ENCODE assay signal across 20 cellular contexts in genomic region chr1:89884718-89885596, GRCh38.
DNase-seq lines count a peak whose midpoint lies in the region; ATAC-seq, FAIRE-seq and TF ChIP-seq lines count a peak whose summit lies in the region.
"Had no signal": no experiment of that assay in that cellular context is flagged by ENCODE, and none has a peak within 500 bp of the region (broad histone marks: within the 10 kb centered on the region; RNA-seq: fewer than 3 reads in every experiment).

No MANE protein-coding gene starts in this region.

- H3K9me3 Mint-ChIP-seq in WTC11, result peaks cover 12% of the 10 kb centered on the region

- no peaks in the 10 kb centered on the region for H4K20me1 ChIP-seq in smooth muscle cell (ENCODE audit: low read depth)

- peaks cover 21% of the 10 kb centered on the region for H3K36me3 Mint-ChIP-seq in WTC11

- H3K27me3 Mint-ChIP-seq in WTC11 (ENCODE audit: low read depth), result no peaks in the 10 kb centered on the region

- peaks cover 9% of the 10 kb centered on the region for H3K4me1 ChIP-seq in smooth muscle cell (ENCODE audit: low read depth)
- H3K4me1 ChIP-seq: BLaER1, tibial artery had no signal

- peak overlapping the region; percentile 42 for H3K27ac ChIP-seq in smooth muscle cell (ENCODE audit: low read depth)
- H3K27ac ChIP-seq: BLaER1, esophagus squamous epithelium, ovary, tibial artery had no signal

- ATAC-seq in WTC11, result no peak
- ATAC-seq: left colon had no signal

- FAIRE-seq in GM19239 (lab: Jason Lieb, UNC), result no peak

- intact Hi-C loops in posterior vena cava (cut with DNase I) (no loop called here), lower leg skin (cut with DNase I; ENCODE audit: low total_unique reads) (no loop called here)

- H3K9ac ChIP-seq in smooth muscle cell (ENCODE audit: low read depth), result no peak overlapping the region
- H3K9ac ChIP-seq: BLaER1 had no signal

- peaks cover 4% of the 10 kb centered on the region for H3K79me2 ChIP-seq in smooth muscle cell (ENCODE audit: low read depth)

- H3K4me3 ChIP-seq in fibroblast of mammary gland (ENCODE audit: control insufficient read depth, low read depth, low read length), result no peak overlapping the region
- H3K4me3 ChIP-seq in smooth muscle cell, result no peak overlapping the region
- no peak overlapping the region for H3K4me3 ChIP-seq in lower leg skin (ENCODE audit: low read depth, poor library complexity, severe bottlenecking)
- H3K4me3 ChIP-seq: BLaER1, dorsolateral prefrontal cortex, esophagus squamous epithelium, MG63, ovary, tibial artery had no signal

- DNase-seq in HCEC 1CT (peak; percentile 83), WTC11 (ENCODE audit: low spot score) (no peak), fibroblast of mammary gland (ENCODE audit: low read depth) (peak; percentile 38), smooth muscle cell (lab: John Stamatoyannopoulos, UW; ENCODE audit: unreplicated experiment) (no peak), GM19239 (ENCODE audit: insufficient read length, low spot score) (no peak), posterior vena cava (ENCODE audit: low spot score) (no peak), GDM1 (lab: John Stamatoyannopoulos, UW) (no peak), lower leg skin (ENCODE audit: low spot score in 2 of 2) (no peak)
- DNase-seq: activated naive CD4-positive, alpha-beta T cell; DMS153; dorsolateral prefrontal cortex; esophagus squamous epithelium; left colon; MG63; NCI-H1694 treated with DMSO at 0.1 percent for 48 hours; NCI-H345; ovary; stimulated activated CD4-positive, alpha-beta T cell treated with anti-CD3 and anti-CD28 coated beads, Interleukin-4, amount 100 ng/mL, for 4 hours; tibial artery had no signal

- TF ChIP-seq POLR2A in lower leg skin (IDR thresholded peaks at IDR 0.05), result no peak

- H3K9me3 ChIP-seq in smooth muscle cell (replicated peaks; ENCODE audit: low read depth), result no peaks in the 10 kb centered on the region
- H3K9me3 ChIP-seq: esophagus squamous epithelium, ovary, tibial artery had no signal

- CTCF ChIA-PET in WTC11 (lab: Charles Lee), result no interaction called here

- H3K27ac Mint-ChIP-seq in WTC11, result peak overlapping the region; percentile 66; the same call in 1 of the 2 replicates

- H3K27me3 ChIP-seq in smooth muscle cell (ENCODE audit: low read depth), result no peaks in the 10 kb centered on the region
- H3K27me3 ChIP-seq: BLaER1, dorsolateral prefrontal cortex, esophagus squamous epithelium, MG63, ovary, tibial artery had no signal

- peaks cover 26% of the 10 kb centered on the region for H3K4me1 Mint-ChIP-seq in WTC11

- no peaks in the 10 kb centered on the region for H3F3A ChIP-seq in smooth muscle cell (ENCODE audit: low read depth)

- no peaks in the 10 kb centered on the region for H3K36me3 ChIP-seq in smooth muscle cell (ENCODE audit: low read depth)
- H3K36me3 ChIP-seq: esophagus squamous epithelium, ovary, tibial artery had no signal

- TF ChIP-seq CTCF in WTC11 (IDR thresholded peaks at IDR 0.05) (no peak), fibroblast of mammary gland (conservative IDR thresholded peaks at IDR 0.05; ENCODE audit: control insufficient read depth, insufficient read depth, low read depth, low read length) (no peak), smooth muscle cell (IDR thresholded peaks at IDR 0.05; ENCODE audit: borderline replicate concordance, insufficient read depth, poor library complexity, severe bottlenecking) (no peak), lower leg skin (IDR thresholded peaks at IDR 0.05) (no peak)

- H3K4me2 ChIP-seq in smooth muscle cell, result peak overlapping the region; percentile 65
- H3K4me2 ChIP-seq: BLaER1 had no signal

- WGBS in smooth muscle cell (ENCODE audit: low lambda C conversion rate), result 90% methylated on average over 6 of the region's 6 CpGs
- WGBS in lower leg skin, 2 donors, result 79 to 85% methylated on average over 6 of the region's 6 CpGs

- no peak overlapping the region for H3K4me3 Mint-ChIP-seq in WTC11

- POLR2A ChIA-PET in WTC11 (lab: Charles Lee), result no interaction called here

- no peak overlapping the region for H2AFZ ChIP-seq in smooth muscle cell (ENCODE audit: low read depth)

TF ChIP-seq in WTC11, 78 proteins besides CTCF, POLR2A, EP300 and RAD21:
- no peak for TF ChIP-seq CBFB (CRISPR knock-in tag; IDR thresholded peaks at IDR 0.05; ENCODE audit: low read depth)
- TF ChIP-seq, protein P1, sequence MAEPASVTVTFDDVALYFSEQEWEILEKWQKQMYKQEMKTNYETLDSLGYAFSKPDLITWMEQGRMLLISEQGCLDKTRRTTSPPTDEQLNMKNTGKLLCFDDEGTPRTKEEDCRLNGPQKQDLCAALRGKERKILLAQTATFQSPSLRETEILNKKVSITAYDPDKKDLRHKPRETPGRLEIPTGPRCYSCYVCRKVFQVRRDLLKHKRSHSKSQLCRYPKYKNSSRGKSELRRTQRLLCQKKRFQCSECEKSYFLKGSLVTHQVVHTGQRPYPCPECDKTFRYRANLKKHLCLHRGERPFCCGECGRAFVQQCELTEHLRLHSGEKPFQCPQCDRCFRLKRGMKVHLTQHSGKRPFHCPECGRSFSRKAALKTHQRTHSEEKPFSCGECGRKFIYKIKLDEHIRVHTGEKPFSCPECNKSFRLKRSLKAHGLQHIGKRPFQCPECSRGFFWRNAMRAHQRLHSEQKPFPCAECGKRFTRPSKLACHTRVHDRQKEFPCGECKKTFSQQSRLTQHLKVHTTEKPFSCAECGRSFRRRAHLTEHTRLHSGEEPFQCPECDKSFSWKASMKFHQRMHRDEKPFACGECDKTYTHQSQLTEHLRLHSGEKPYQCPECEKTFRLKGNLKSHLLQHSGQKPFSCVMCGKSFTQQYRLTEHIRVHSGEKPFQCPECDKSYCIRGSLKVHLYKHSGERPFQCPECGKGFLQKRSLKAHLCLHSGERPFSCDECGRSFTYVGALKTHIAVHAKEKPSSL (CRISPR knock-in tag; conservative IDR thresholded peaks at IDR 0.05), result no peak
- TF ChIP-seq, protein P2, sequence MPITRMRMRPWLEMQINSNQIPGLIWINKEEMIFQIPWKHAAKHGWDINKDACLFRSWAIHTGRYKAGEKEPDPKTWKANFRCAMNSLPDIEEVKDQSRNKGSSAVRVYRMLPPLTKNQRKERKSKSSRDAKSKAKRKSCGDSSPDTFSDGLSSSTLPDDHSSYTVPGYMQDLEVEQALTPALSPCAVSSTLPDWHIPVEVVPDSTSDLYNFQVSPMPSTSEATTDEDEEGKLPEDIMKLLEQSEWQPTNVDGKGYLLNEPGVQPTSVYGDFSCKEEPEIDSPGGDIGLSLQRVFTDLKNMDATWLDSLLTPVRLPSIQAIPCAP (CRISPR knock-in tag; IDR thresholded peaks at IDR 0.05), result no peak
- TF ChIP-seq ATF1 (CRISPR knock-in tag; IDR thresholded peaks at IDR 0.05), result no peak

Comparison
In these comparisons a context has a peak if more than half of its experiments do, and no peak if none do; other contexts are left out.
1. DNase-seq: peak in HCEC 1CT (single experiment) and fibroblast of mammary gland (single experiment); none in WTC11 (single experiment), smooth muscle cell (single experiment), GM19239 (single experiment), posterior vena cava (single experiment), GDM1 (single experiment) and lower leg skin (0 of 2).